14 cellular contexts compared by ENCODE assay signal in the genomic region with DNA sequence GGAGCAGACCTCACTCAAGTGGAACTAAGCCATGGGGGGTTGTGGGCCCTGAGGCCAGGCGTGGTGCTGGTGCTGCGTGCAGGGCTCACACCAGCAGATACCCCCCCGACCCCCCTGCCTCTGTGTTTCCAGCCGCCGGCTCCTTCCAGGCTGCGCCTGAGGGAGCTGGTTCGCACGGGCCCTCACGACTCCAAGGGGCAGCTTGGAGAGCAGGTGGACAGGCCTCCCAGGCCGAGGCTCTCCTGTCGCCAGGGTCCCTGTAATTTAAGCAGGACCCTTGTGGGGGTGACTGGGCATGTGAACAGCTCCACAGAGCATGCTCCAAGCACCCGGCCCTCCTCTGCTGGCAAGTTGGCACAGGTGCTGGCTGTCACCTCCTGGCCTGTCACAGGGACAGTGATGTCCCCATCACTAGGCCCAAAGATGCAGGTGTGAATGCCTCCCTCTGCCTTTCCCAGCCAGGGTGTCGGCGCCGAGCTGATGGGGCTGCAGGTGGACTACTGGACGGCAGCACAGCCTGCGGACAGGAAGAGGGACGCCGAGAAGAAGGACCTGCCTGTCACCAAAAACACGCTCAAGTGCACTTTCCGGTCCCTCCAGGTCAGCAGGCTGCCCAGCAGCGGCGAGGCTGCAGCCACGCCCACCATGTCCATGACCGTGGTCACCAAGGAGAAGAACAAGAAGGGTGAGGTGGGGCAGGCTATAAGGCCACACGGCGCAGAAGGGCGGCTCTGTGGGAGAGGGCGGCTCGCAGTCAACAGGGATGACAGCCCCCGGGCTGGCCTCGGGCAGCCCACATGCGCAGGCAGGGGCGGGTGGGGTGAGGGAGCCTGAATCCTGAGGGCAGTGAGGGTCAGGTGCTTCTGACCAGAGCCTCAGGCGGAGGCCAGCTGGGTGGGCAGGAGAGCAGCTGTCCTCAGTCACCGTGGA.
"Had no signal": no experiment of that assay in that cellular context is flagged by ENCODE, and none has a peak within 500 bp of the region (broad histone marks: within the 10 kb centered on the region; RNA-seq: fewer than 3 reads in every experiment).

No MANE protein-coding gene starts in this region.

- H3K4me3 ChIP-seq: coronary artery, skin epidermis had no signal

- H3K9me3 Mint-ChIP-seq: activated CD4-positive, alpha-beta T cell treated with anti-CD3 and anti-CD28 coated beads, Interleukin-2, amount 10 ng/mL, durations not matched to agents 24 days and 14 days; activated T-helper 1 cell treated with anti-CD3 and anti-CD28 coated beads, Interleukin-12 subunit alpha, Interleukin-12 subunit beta, Interleukin-2, Interleukin-4 antibody, amounts not matched to agents 30 ng/mL and 10 ng/mL and 1 ng/mL, durations not matched to agents 14 hours and 24 hours and 36 hours; immature natural killer cell; nephron; WTC11 had no signal

- H3K27ac Mint-ChIP-seq: activated T-helper 1 cell treated with anti-CD3 and anti-CD28 coated beads, Interleukin-12 subunit alpha, Interleukin-12 subunit beta, Interleukin-2, Interleukin-4 antibody, amounts not matched to agents 30 ng/mL and 10 ng/mL and 1 ng/mL, durations not matched to agents 14 hours and 24 hours and 36 hours; immature natural killer cell; nephron had no signal

- DNase-seq: activated CD4-positive, alpha-beta T cell treated with anti-CD3 and anti-CD28 coated beads, Interleukin-2, amount 10 ng/mL, durations not matched to agents 24 days and 14 days; activated naive CD4-positive, alpha-beta T cell; caudate nucleus; effector memory CD4-positive, alpha-beta T cell; hippocampal formation; immature natural killer cell; mesenchymal stem cell had no signal

- H3K36me3 Mint-ChIP-seq: immature natural killer cell had no signal

- H3K27ac ChIP-seq: coronary artery, epithelial cell of prostate had no signal

- H3K4me3 Mint-ChIP-seq: activated CD4-positive, alpha-beta T cell treated with anti-CD3 and anti-CD28 coated beads, Interleukin-2, amount 10 ng/mL, durations not matched to agents 24 days and 14 days; activated T-helper 1 cell treated with anti-CD3 and anti-CD28 coated beads, Interleukin-12 subunit alpha, Interleukin-12 subunit beta, Interleukin-2, Interleukin-4 antibody, amounts not matched to agents 30 ng/mL and 10 ng/mL and 1 ng/mL, durations not matched to agents 14 hours and 24 hours and 36 hours; immature natural killer cell; nephron; WTC11 had no signal

- H3K4me1 Mint-ChIP-seq: WTC11 had no signal

- ATAC-seq: left lobe of liver, WTC11 had no signal

- H3K27me3 Mint-ChIP-seq: activated CD4-positive, alpha-beta T cell treated with anti-CD3 and anti-CD28 coated beads, Interleukin-2, amount 10 ng/mL, durations not matched to agents 24 days and 14 days had no signal
